ENCODE assay signal across 16 cellular contexts in the genomic region with DNA sequence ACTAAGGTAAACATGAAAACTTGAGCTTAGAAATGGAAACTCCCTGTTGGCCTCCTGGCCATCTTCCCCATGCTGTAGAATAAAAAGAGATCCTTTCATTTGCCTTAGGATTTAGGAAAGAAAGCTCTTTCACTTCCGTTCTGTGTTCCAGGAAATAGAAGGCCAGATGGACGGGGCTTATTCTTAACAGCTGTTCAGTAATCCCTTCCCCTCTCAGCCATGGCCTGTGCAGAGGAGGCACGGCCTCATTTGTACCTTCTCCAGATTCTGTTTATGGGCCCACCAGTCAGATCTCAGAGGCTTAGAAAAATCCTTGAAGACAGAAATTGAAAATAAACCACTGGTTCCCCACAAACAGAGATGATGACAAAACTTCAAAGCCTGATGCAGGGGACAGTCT.
DNase-seq lines count a peak whose midpoint lies in the region; ATAC-seq and TF ChIP-seq lines count a peak whose summit lies in the region.
"Had no signal": no experiment of that assay in that cellular context is flagged by ENCODE, and none has a peak within 500 bp of the region (broad histone marks: within the 10 kb centered on the region; RNA-seq: fewer than 3 reads in every experiment).

No MANE protein-coding gene starts in this region.

- H3K27ac Mint-ChIP-seq in endothelial cell (ENCODE audit: unreplicated experiment) (peak overlapping the region; percentile 43), nephron (peak overlapping the region; percentile 51 to 74 (median 69))
- H3K27ac Mint-ChIP-seq: activated CD4-positive, alpha-beta T cell treated with anti-CD3 and anti-CD28 coated beads, Interleukin-2, amount 10 ng/mL, durations not matched to agents 7 days and 5 days; progenitor cell of endocrine pancreas had no signal

- no peaks in the 10 kb centered on the region for H3K27me3 ChIP-seq in SK-N-SH (ENCODE audit: insufficient read depth)
- H3K27me3 ChIP-seq in upper lobe of right lung, result no peaks in the 10 kb centered on the region

- H3K36me3 ChIP-seq in SK-N-SH (replicated peaks in 1 of 2; ENCODE audit: control insufficient read depth in 1 of 2, insufficient read depth in 2 of 2, low read length in 1 of 2) (peaks cover 31 to 38% of the 10 kb centered on the region in 2 experiments), upper lobe of right lung (no peaks in the 10 kb centered on the region)

- H3K9me3 Mint-ChIP-seq in endothelial cell (ENCODE audit: unreplicated experiment) (no peaks in the 10 kb centered on the region), nephron (no peaks in the 10 kb centered on the region)
- H3K9me3 Mint-ChIP-seq: activated CD4-positive, alpha-beta T cell treated with anti-CD3 and anti-CD28 coated beads, Interleukin-2, amount 10 ng/mL, durations not matched to agents 7 days and 5 days had no signal

- H3K36me3 Mint-ChIP-seq in endothelial cell (ENCODE audit: low read depth, unreplicated experiment) (peaks cover 9% of the 10 kb centered on the region), nephron (ENCODE audit: low read depth) (peaks cover 61% of the 10 kb centered on the region)
- H3K36me3 Mint-ChIP-seq: CD4-positive, CD25-positive, alpha-beta regulatory T cell had no signal

- intact Hi-C loops in upper lobe of right lung (cut with DNase I), result no loop called here

- ATAC-seq in SK-N-SH treated with all-trans-retinoic acid at 6 μM for 48 hours (no peak), upper lobe of right lung (no peak), GM19023 (IDR thresholded peaks at IDR 0.05; ENCODE audit: unreplicated experiment) (no peak)

- CTCF ChIA-PET in SK-N-SH (lab: Yijun Ruan, JAX), result interaction anchor here (2.4 kb wide), 1 partner anchor 10 kb away, joined by 7 read pairs; no protein-coding TSS in a partner anchor

- H3K27ac ChIP-seq in SK-N-SH (ENCODE audit: low read depth in 2 of 2, low read length in 1 of 2), result peak overlapping the region; percentile 10 to 18; a peak in 2 of 4 replicates
- peak overlapping the region; percentile 44 for H3K27ac ChIP-seq in upper lobe of right lung
- H3K27ac ChIP-seq: RWPE1 had no signal

- DNase-seq in SK-N-SH, result no peak
- DNase-seq in endothelial cell (ENCODE audit: low spot score), result no peak
- DNase-seq in upper lobe of right lung, result no peak
- no peak for DNase-seq in activated CD4-positive, alpha-beta T cell treated with anti-CD3 and anti-CD28 coated beads, Interleukin-2, amount 50 U/mL, for 1 hour
- no peak for DNase-seq in central memory CD4-positive, alpha-beta T cell
- DNase-seq: 8988T; activated CD4-positive, alpha-beta T cell treated with anti-CD3 and anti-CD28 coated beads, Interleukin-2, amount 10 ng/mL, durations not matched to agents 7 days and 5 days; amniotic stem cell; CD4-positive, CD25-positive, alpha-beta regulatory T cell; NCI-H187; NCI-H526 treated with DMSO at 0.1 percent for 48 hours had no signal

- peaks cover 26% of the 10 kb centered on the region for H3F3A ChIP-seq in SK-N-SH (replicated peaks; ENCODE audit: insufficient read depth)

- no peak for TF ChIP-seq CTCF in SK-N-SH (IDR thresholded peaks at IDR 0.05)
- TF ChIP-seq CTCF in endothelial cell (IDR thresholded peaks at IDR 0.05; ENCODE audit: unreplicated experiment), result no peak
- TF ChIP-seq CTCF in nephron (IDR thresholded peaks at IDR 0.05; ENCODE audit: unreplicated experiment in 3 of 3), result no peak
- no peak for TF ChIP-seq CTCF in upper lobe of right lung (IDR thresholded peaks at IDR 0.05)

- peaks cover 63% of the 10 kb centered on the region for H3K79me2 ChIP-seq in SK-N-SH (ENCODE audit: insufficient read depth)

- H3K4me1 Mint-ChIP-seq in endothelial cell (ENCODE audit: unreplicated experiment), result peaks cover 51% of the 10 kb centered on the region
- H3K4me1 Mint-ChIP-seq in nephron, result peaks cover 55% of the 10 kb centered on the region
- H3K4me1 Mint-ChIP-seq: CD4-positive, CD25-positive, alpha-beta regulatory T cell had no signal

- H4K20me1 ChIP-seq in SK-N-SH (ENCODE audit: insufficient read depth), result no peaks in the 10 kb centered on the region

- H3K4me3 ChIP-seq in SK-N-SH (ENCODE audit: low read depth in 2 of 2, low read length in 1 of 2), result no peak overlapping the region
- H3K4me3 ChIP-seq in upper lobe of right lung, result no peak overlapping the region

- H3K4me1 ChIP-seq in SK-N-SH (ENCODE audit: control insufficient read depth in 1 of 2, insufficient read depth in 2 of 2, low read depth in 1 of 2, low read length in 1 of 2), result peaks cover 8 to 24% of the 10 kb centered on the region in 2 experiments; a peak in 3 of 4 replicates
- H3K4me1 ChIP-seq in upper lobe of right lung, result peaks cover 34% of the 10 kb centered on the region

- H3K9me2 ChIP-seq in SK-N-SH, result no peaks in the 10 kb centered on the region

- no peak for TF ChIP-seq RAD21 in SK-N-SH (IDR thresholded peaks at IDR 0.05; ENCODE audit: low read length)

- H3K27me3 Mint-ChIP-seq in endothelial cell (ENCODE audit: unreplicated experiment) (peaks cover 2% of the 10 kb centered on the region), nephron (ENCODE audit: low read depth) (peaks cover 5% of the 10 kb centered on the region)
- H3K27me3 Mint-ChIP-seq: progenitor cell of endocrine pancreas had no signal

- H3K9me3 ChIP-seq in SK-N-SH (no peaks in the 10 kb centered on the region), upper lobe of right lung (no peaks in the 10 kb centered on the region)

- 96% methylated on average over 3 of the region's 3 CpGs for WGBS in SK-N-SH (ENCODE audit: low lambda C conversion rate)

- H3K9ac ChIP-seq in SK-N-SH, result no peak overlapping the region

- H3K4me3 Mint-ChIP-seq in endothelial cell (ENCODE audit: unreplicated experiment) (no peak overlapping the region), nephron (no peak overlapping the region)
- H3K4me3 Mint-ChIP-seq: activated CD4-positive, alpha-beta T cell treated with anti-CD3 and anti-CD28 coated beads, Interleukin-2, amount 10 ng/mL, durations not matched to agents 7 days and 5 days; CD4-positive, CD25-positive, alpha-beta regulatory T cell had no signal

- POLR2A ChIA-PET in SK-N-SH (lab: Yijun Ruan, JAX), result no interaction called here

- no peak overlapping the region for H3K4me2 ChIP-seq in SK-N-SH

- TF ChIP-seq EP300 in SK-N-SH (IDR thresholded peaks at IDR 0.05; ENCODE audit: borderline replicate concordance in 1 of 2, low read depth in 1 of 2, low read length in 1 of 2), result no peak

- no peak overlapping the region for H2AFZ ChIP-seq in SK-N-SH (ENCODE audit: low read depth)

TF ChIP-seq in SK-N-SH, 30 proteins besides CTCF, POLR2A, EP300 and RAD21 (continues in another document):
- TF ChIP-seq SIN3A (IDR thresholded peaks at IDR 0.05; ENCODE audit: borderline replicate concordance, low read depth, low read length) (no peak), GATA2 (CRISPR knock-in tag; IDR thresholded peaks at IDR 0.05) (no peak), NFIC (IDR thresholded peaks at IDR 0.05; ENCODE audit: borderline replicate concordance) (no peak), CHD2 (IDR thresholded peaks at IDR 0.05; ENCODE audit: low read length, partially characterized antibody) (no peak), GABPA (IDR thresholded peaks at IDR 0.05; ENCODE audit: low read depth) (no peak), POLR2AphosphoS5 (IDR thresholded peaks at IDR 0.05; ENCODE audit: low read depth, low read length) (no peak), JUND (IDR thresholded peaks at IDR 0.05) (no peak), MXI1 (IDR thresholded peaks at IDR 0.05; ENCODE audit: low read depth, low read length) (no peak), ELF1 (IDR thresholded peaks at IDR 0.05) (no peak), TEAD4 (IDR thresholded peaks at IDR 0.05; ENCODE audit: borderline replicate concordance, insufficient read depth) (no peak)
- TF ChIP-seq, protein P1, sequence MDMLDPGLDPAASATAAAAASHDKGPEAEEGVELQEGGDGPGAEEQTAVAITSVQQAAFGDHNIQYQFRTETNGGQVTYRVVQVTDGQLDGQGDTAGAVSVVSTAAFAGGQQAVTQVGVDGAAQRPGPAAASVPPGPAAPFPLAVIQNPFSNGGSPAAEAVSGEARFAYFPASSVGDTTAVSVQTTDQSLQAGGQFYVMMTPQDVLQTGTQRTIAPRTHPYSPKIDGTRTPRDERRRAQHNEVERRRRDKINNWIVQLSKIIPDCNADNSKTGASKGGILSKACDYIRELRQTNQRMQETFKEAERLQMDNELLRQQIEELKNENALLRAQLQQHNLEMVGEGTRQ (IDR thresholded peaks at IDR 0.05; ENCODE audit: borderline replicate concordance, low read depth, low read length), result no peak
- TF ChIP-seq, protein P2, sequence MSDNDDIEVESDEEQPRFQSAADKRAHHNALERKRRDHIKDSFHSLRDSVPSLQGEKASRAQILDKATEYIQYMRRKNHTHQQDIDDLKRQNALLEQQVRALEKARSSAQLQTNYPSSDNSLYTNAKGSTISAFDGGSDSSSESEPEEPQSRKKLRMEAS (IDR thresholded peaks at IDR 0.05; ENCODE audit: low read depth), result no peak

TF ChIP-seq in SK-N-SH treated with all-trans-retinoic acid at 6 μM for 48 hours, 23 proteins besides CTCF, POLR2A, EP300 and RAD21:
- TF ChIP-seq ZC3H10 (CRISPR knock-in tag; IDR thresholded peaks at IDR 0.05) (no peak), ARNTL (CRISPR knock-in tag; IDR thresholded peaks at IDR 0.05; ENCODE audit: borderline replicate concordance, low read depth) (no peak), TOX (CRISPR knock-in tag; IDR thresholded peaks at IDR 0.05; ENCODE audit: borderline replicate concordance) (no peak)
